8 cellular contexts compared by ENCODE assay signal in genomic region chr17:72683506-72684404, GRCh38.
DNase-seq lines count a peak whose midpoint lies in the region; ATAC-seq and TF ChIP-seq lines count a peak whose summit lies in the region.

No MANE protein-coding gene starts in this region.

- TF ChIP-seq CTCF in retinal pigment epithelial cell (conservative IDR thresholded peaks at IDR 0.05; ENCODE audit: low read depth, low read length) = no peak

- no peak for ATAC-seq in HG02623 (IDR thresholded peaks at IDR 0.05; ENCODE audit: unreplicated experiment)

- H3K4me3 ChIP-seq in retinal pigment epithelial cell (ENCODE audit: low read length) = no peak overlapping the region

- DNase-seq in GM04503 (ENCODE audit: low read depth) (peak; percentile 90), NCI-H2171 (lab: John Stamatoyannopoulos, UW) (peak; percentile 14), epidermal melanocyte (ENCODE audit: insufficient read length, low spot score) (peak; percentile 43), retinal pigment epithelial cell (ENCODE audit: low read depth) (peak; percentile 51), ecto neural progenitor cell (ENCODE audit: low spot score) (no peak), cerebellar cortex (ENCODE audit: low spot score) (no peak)
- DNase-seq in stimulated activated CD4-positive, alpha-beta T cell treated with anti-CD3 and anti-CD28 coated beads, Interleukin-4, amount 100 ng/mL, for 1 hour = no peak

Comparison
In these comparisons a context has a peak if more than half of its experiments do, and no peak if none do; other contexts are left out.
1. DNase-seq: peak in GM04503 (single experiment), NCI-H2171 (single experiment), epidermal melanocyte (single experiment) and retinal pigment epithelial cell (single experiment); none in stimulated activated CD4-positive, alpha-beta T cell treated with anti-CD3 and anti-CD28 coated beads, Interleukin-4, amount 100 ng/mL, for 1 hour (single experiment), ecto neural progenitor cell (single experiment) and cerebellar cortex (single experiment).